13 cellular contexts compared by ENCODE assay signal in genomic region chr6:118584906-118585305, GRCh38. TPM values are rescaled to one million over a fixed set of nuclear protein-coding genes. Genes with fewer than 3 reads are reported as not detected.
"Had no signal": no experiment of that assay in that cellular context is flagged by ENCODE, and none has a peak within 500 bp of the region (broad histone marks: within the 10 kb centered on the region; RNA-seq: fewer than 3 reads in every experiment).

No MANE protein-coding gene starts in this region.

- DNase-seq: activated CD4-positive, CD25-positive, alpha-beta regulatory T cell; activated effector memory CD4-positive, alpha-beta T cell treated with anti-CD3 and anti-CD28 coated beads, Interleukin-2, amount 50 U/mL, for 16 hours; activated T-cell treated with anti-CD3 and anti-CD28 coated beads, Interleukin-2, amount 50 U/mL, for 1 hour; dorsolateral prefrontal cortex; hippocampal formation; pancreas; stimulated activated CD4-positive, alpha-beta T cell treated with anti-CD3 and anti-CD28 coated beads, Interleukin-12 subunit alpha, Interleukin-12 subunit beta, amount 100 ng/mL, for 4 hours; stimulated activated CD4-positive, alpha-beta T cell treated with anti-CD3 and anti-CD28 coated beads, Interleukin-2, amount 100 ng/mL, for 24 hours had no signal

- H3K9me3 ChIP-seq: pancreas, thoracic aorta had no signal

- H3K4me3 Mint-ChIP-seq: T-helper 2 cell treated with Interferon-gamma antibody and Interleukin-4, amounts not matched to agents 5 μg/mL and 100 μg/mL, for 36 hours had no signal

- ATAC-seq: left lobe of liver, pancreas had no signal

- H3K4me3 ChIP-seq: dorsolateral prefrontal cortex, pancreas, thoracic aorta had no signal

- H3K27ac Mint-ChIP-seq: T-helper 2 cell treated with Interferon-gamma antibody and Interleukin-4, amounts not matched to agents 5 μg/mL and 100 μg/mL, for 36 hours had no signal

- H3K36me3 ChIP-seq: pancreas, thoracic aorta had no signal

- H3K27me3 ChIP-seq: dorsolateral prefrontal cortex, pancreas had no signal

- H3K27ac ChIP-seq: pancreas, thoracic aorta had no signal

RNA-seq across cellular contexts. Expression of gene PLN, which starts 36.8 kb away (rescaled TPM):
- total RNA-seq: astrocyte, lung microvascular endothelial cell had no signal
